In genomic region chr6:24494726-24495515, GRCh38 we compare ENCODE assay signal across 7 cellular contexts. TPM values are rescaled to one million over a fixed set of nuclear protein-coding genes. Genes with fewer than 3 reads are reported as not detected.
DNase-seq lines count a peak whose midpoint lies in the region; ATAC-seq and TF ChIP-seq lines count a peak whose summit lies in the region.

ALDH5A1 (plus strand) TSS chr6:24494969; CDS start chr6:24494997, 28 bp downstream.

- no peaks in the 10 kb centered on the region for H3K36me3 ChIP-seq in breast epithelium

- H3K4me3 ChIP-seq in breast epithelium: peak within 1 kb of the TSS; percentile 55 to 82 (median 70)

- DNase-seq in NCI-H1694 (lab: John Stamatoyannopoulos, UW) (peak; percentile 39), breast epithelium (ENCODE audit: low spot score in 2 of 2) (peak; percentile 37 to 68), islet precursor cell (peak; percentile 83)
- peak; percentile 64 to 79 (median 64) for DNase-seq in stimulated activated CD4-positive, alpha-beta T cell treated with anti-CD3 and anti-CD28 coated beads, Interleukin-12 subunit alpha, Interleukin-12 subunit beta, amount 100 ng/mL, for 48 hours (ENCODE audit: low read depth in 2 of 3, low spot score in 1 of 3)

- H3K4me1 ChIP-seq in breast epithelium: no peaks in the 10 kb centered on the region

- peak; percentile 65 for ATAC-seq in GM18498 (IDR thresholded peaks at IDR 0.05; ENCODE audit: unreplicated experiment)
- peak; percentile 59 for ATAC-seq in HG02763 (IDR thresholded peaks at IDR 0.05; ENCODE audit: unreplicated experiment)

- intact Hi-C loops in breast epithelium (cut with DNase I; ENCODE audit: low total_unique reads): no loop called here

- no peaks in the 10 kb centered on the region for H3K27me3 ChIP-seq in breast epithelium

- TF ChIP-seq CTCF in VCaP (conservative IDR thresholded peaks at IDR 0.05) (peak; percentile 55), breast epithelium (IDR thresholded peaks at IDR 0.05) (no peak)

- peak within 1 kb of the TSS; percentile 90 for H3K27ac ChIP-seq in VCaP
- H3K27ac ChIP-seq in breast epithelium: peak within 1 kb of the TSS; percentile 67 to 71

- no peak for TF ChIP-seq POLR2A in breast epithelium (IDR thresholded peaks at IDR 0.05)

- H3K9me3 ChIP-seq in breast epithelium: no peaks in the 10 kb centered on the region

RNA-seq across cellular contexts. Expression of gene ALDH5A1, which starts in this region (rescaled TPM):
- total RNA-seq in breast epithelium: 1 to 10 TPM; 3.9 to 6.4 (median 6.1) TPM

Comparison
In these comparisons a context has a peak if more than half of its experiments do, and no peak if none do; other contexts are left out.
1. Peak in every context shown above with its lines: DNase-seq, ATAC-seq, H3K4me3 ChIP-seq and H3K27ac ChIP-seq.